ENCODE assay signal across 12 cellular contexts in the genomic region with DNA sequence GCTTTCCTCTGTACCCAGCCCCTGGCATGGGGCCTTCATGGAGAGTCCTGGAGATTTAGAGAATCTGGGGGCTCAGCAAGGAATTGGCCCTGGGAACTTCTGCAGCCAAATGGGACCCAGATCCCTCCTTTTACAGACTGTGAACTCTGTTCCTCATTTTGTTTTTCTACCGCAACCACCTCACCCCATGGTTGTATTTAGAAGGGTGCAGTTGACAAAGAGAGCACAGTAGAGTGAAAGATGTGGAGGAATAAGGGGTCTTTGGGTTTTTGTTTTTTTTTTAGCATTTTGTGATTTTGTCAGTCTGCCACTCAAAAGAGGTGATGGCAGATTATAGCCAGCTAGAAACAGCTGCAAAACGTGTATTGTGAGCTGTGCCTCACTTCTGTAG. TPM values are rescaled to one million over a fixed set of nuclear protein-coding genes. Genes with fewer than 3 reads are reported as not detected.
DNase-seq lines count a peak whose midpoint lies in the region; ATAC-seq and TF ChIP-seq lines count a peak whose summit lies in the region.
"Had no signal": no experiment of that assay in that cellular context is flagged by ENCODE, and none has a peak within 500 bp of the region (broad histone marks: within the 10 kb centered on the region; RNA-seq: fewer than 3 reads in every experiment).

No MANE protein-coding gene starts in this region.

- no peak for ATAC-seq in stimulated activated naive B cell treated with anti-CD40 and anti-IgM and Interleukin-4, amounts not matched to agents 10 μg/mL and 1 μg/mL and 100 μg/mL, for 72 hours (replicated peaks)

- H3K4me3 ChIP-seq in dorsolateral prefrontal cortex, result peak overlapping the region in 46 of 59 donors; percentile 7 to 97 (median 88)
- no peak overlapping the region for H3K4me3 ChIP-seq in prostate gland

- peak overlapping the region in 11 of 59 donors; percentile 3 to 90 (median 44) for H3K27ac ChIP-seq in dorsolateral prefrontal cortex
- H3K27ac ChIP-seq in prostate gland, result no peak overlapping the region

- H3K36me3 Mint-ChIP-seq in activated naive CD4-positive, alpha-beta T cell treated with anti-CD3 and anti-CD28 coated beads for 36 hours (ENCODE audit: low read depth), result no peaks in the 10 kb centered on the region
- H3K36me3 Mint-ChIP-seq in stimulated activated naive B cell treated with anti-CD40 and anti-IgM and Interleukin-4, amounts not matched to agents 10 μg/mL and 1 μg/mL and 100 μg/mL, for 72 hours, result peaks cover 6 to 9% of the 10 kb centered on the region in 2 donors

- H3K4me3 Mint-ChIP-seq in activated naive CD4-positive, alpha-beta T cell treated with anti-CD3 and anti-CD28 coated beads for 36 hours, result peak overlapping the region; percentile 86
- H3K4me3 Mint-ChIP-seq in stimulated activated naive B cell treated with anti-CD40 and anti-IgM and Interleukin-4, amounts not matched to agents 10 μg/mL and 1 μg/mL and 100 μg/mL, for 72 hours, result peak overlapping the region; percentile 91

- TF ChIP-seq CTCF in dorsolateral prefrontal cortex (IDR thresholded peaks at IDR 0.05 in 54 of 56, conservative IDR thresholded peaks at IDR 0.05 in 2 of 56; ENCODE audit: low read depth in 1 of 56, partially characterized antibody in 56 of 56) (no peak), GM13976 (IDR thresholded peaks at IDR 0.05; ENCODE audit: borderline replicate concordance, control extremely low read depth, extremely low read depth, insufficient read depth, missing control alignments) (no peak), prostate gland (IDR thresholded peaks at IDR 0.05) (no peak)

- in situ Hi-C loops in GM13976 (cut with MboI; ENCODE audit: low sequenced_read_pairs, unreplicated experiment), result no loop called here

- WGBS in prostate gland, result 52% methylated on average over 2 of the region's 2 CpGs

- peaks cover 10% of the 10 kb centered on the region for H3K4me1 ChIP-seq in prostate gland (replicated peaks)

- intact Hi-C loops in activated naive CD4-positive, alpha-beta T cell treated with anti-CD3 and anti-CD28 coated beads for 36 hours (cut with micrococcal nuclease), result loop anchor here (10.0 kb wide), 1 partner anchor 71 kb away; a partner anchor contains a TSS
- intact Hi-C loops in dorsolateral prefrontal cortex (cut with DNase I), result loop anchor here (5.0 to 10.0 kb wide), 2 partner anchors 74 to 81 kb away; a partner anchor contains a TSS
- intact Hi-C loops in prostate gland (cut with DNase I), result no loop called here

- no peaks in the 10 kb centered on the region for H3K9me3 ChIP-seq in prostate gland

- no peak for DNase-seq in activated naive CD4-positive, alpha-beta T cell treated with anti-CD3 and anti-CD28 coated beads for 36 hours
- no peak for DNase-seq in activated naive CD4-positive, alpha-beta T cell (lab: John Stamatoyannopoulos, UW)
- DNase-seq in MV-4-11 (lab: John Stamatoyannopoulos, UW) (peak; percentile 49), dorsolateral prefrontal cortex (no peak), GM13976 (ENCODE audit: low spot score) (no peak), prostate gland (ENCODE audit: low spot score) (no peak), DMS53 (lab: John Stamatoyannopoulos, UW) (no peak)
- DNase-seq in stimulated activated naive B cell treated with anti-CD40 and anti-IgM and Interleukin-4, amounts not matched to agents 10 μg/mL and 1 μg/mL and 100 μg/mL, for 72 hours, result no peak
- DNase-seq: activated CD4-positive, alpha-beta T cell treated with anti-CD3 and anti-CD28 coated beads for 1 hour; NCI-H1105; Right ventricle myocardium superior; stimulated activated CD4-positive, alpha-beta T cell treated with anti-CD3 and anti-CD28 coated beads, Interleukin-12 subunit alpha, Interleukin-12 subunit beta, amount 100 ng/mL, for 4 hours had no signal

- TF ChIP-seq POLR2A in prostate gland (IDR thresholded peaks at IDR 0.05), result no peak

- H3K9me3 Mint-ChIP-seq in activated naive CD4-positive, alpha-beta T cell treated with anti-CD3 and anti-CD28 coated beads for 36 hours, result no peaks in the 10 kb centered on the region
- H3K9me3 Mint-ChIP-seq in stimulated activated naive B cell treated with anti-CD40 and anti-IgM and Interleukin-4, amounts not matched to agents 10 μg/mL and 1 μg/mL and 100 μg/mL, for 72 hours, result no peaks in the 10 kb centered on the region

- H3K36me3 ChIP-seq in prostate gland, result no peaks in the 10 kb centered on the region

- H3K27ac Mint-ChIP-seq in activated naive CD4-positive, alpha-beta T cell treated with anti-CD3 and anti-CD28 coated beads for 36 hours, result no peak overlapping the region
- no peak overlapping the region for H3K27ac Mint-ChIP-seq in stimulated activated naive B cell treated with anti-CD40 and anti-IgM and Interleukin-4, amounts not matched to agents 10 μg/mL and 1 μg/mL and 100 μg/mL, for 72 hours

- H3K4me1 Mint-ChIP-seq in activated naive CD4-positive, alpha-beta T cell treated with anti-CD3 and anti-CD28 coated beads for 36 hours (ENCODE audit: low read depth), result peaks cover 33% of the 10 kb centered on the region
- H3K4me1 Mint-ChIP-seq in stimulated activated naive B cell treated with anti-CD40 and anti-IgM and Interleukin-4, amounts not matched to agents 10 μg/mL and 1 μg/mL and 100 μg/mL, for 72 hours, result peaks cover 26 to 43% of the 10 kb centered on the region in 2 donors

- no peaks in the 10 kb centered on the region for H3K27me3 ChIP-seq in dorsolateral prefrontal cortex
- no peaks in the 10 kb centered on the region for H3K27me3 ChIP-seq in prostate gland (replicated peaks; ENCODE audit: insufficient read depth)

- CTCF ChIA-PET in activated naive CD4-positive, alpha-beta T cell treated with anti-CD3 and anti-CD28 coated beads for 36 hours (lab: Charles Lee), result interaction anchor here (0.6 to 1.2 kb wide), 2 partner anchors 16 to 247 kb away, joined by 3 to 4 read pairs; no protein-coding TSS in a partner anchor

- no peaks in the 10 kb centered on the region for H3K27me3 Mint-ChIP-seq in activated naive CD4-positive, alpha-beta T cell treated with anti-CD3 and anti-CD28 coated beads for 36 hours (ENCODE audit: low read depth)
- H3K27me3 Mint-ChIP-seq in stimulated activated naive B cell treated with anti-CD40 and anti-IgM and Interleukin-4, amounts not matched to agents 10 μg/mL and 1 μg/mL and 100 μg/mL, for 72 hours, result no peaks in the 10 kb centered on the region

RNA-seq across cellular contexts. Expression of a gene that starts 1.9 kb away (rescaled TPM):
- total RNA-seq in activated naive CD4-positive, alpha-beta T cell treated with anti-CD3 and anti-CD28 coated beads for 36 hours, result 1 to 10 TPM; 7.9 to 8.0 TPM
- total RNA-seq in dorsolateral prefrontal cortex (10 to 100 TPM; 11.3 to 30.5 (median 20.4) TPM), prostate gland (10 to 100 TPM; 17.0 to 41.6 TPM)

RNA-seq across cellular contexts. Expression of a gene that starts 41.7 kb away (rescaled TPM):
- total RNA-seq in activated naive CD4-positive, alpha-beta T cell treated with anti-CD3 and anti-CD28 coated beads for 36 hours, result under 1 TPM; 0.21 to 0.30 TPM
- total RNA-seq in dorsolateral prefrontal cortex (1 to 10 TPM; 1.9 to 7.0 (median 4.2) TPM), prostate gland (10 to 100 TPM; 12.8 to 28.6 TPM)

Comparison
In these comparisons a context has a peak if more than half of its experiments do, and no peak if none do; other contexts are left out.
1. H3K4me3 ChIP-seq: peak in dorsolateral prefrontal cortex (46 of 59); none in prostate gland (0 of 2).